Comparison of ENCODE assay signal across 1 cellular context in the genomic region with DNA sequence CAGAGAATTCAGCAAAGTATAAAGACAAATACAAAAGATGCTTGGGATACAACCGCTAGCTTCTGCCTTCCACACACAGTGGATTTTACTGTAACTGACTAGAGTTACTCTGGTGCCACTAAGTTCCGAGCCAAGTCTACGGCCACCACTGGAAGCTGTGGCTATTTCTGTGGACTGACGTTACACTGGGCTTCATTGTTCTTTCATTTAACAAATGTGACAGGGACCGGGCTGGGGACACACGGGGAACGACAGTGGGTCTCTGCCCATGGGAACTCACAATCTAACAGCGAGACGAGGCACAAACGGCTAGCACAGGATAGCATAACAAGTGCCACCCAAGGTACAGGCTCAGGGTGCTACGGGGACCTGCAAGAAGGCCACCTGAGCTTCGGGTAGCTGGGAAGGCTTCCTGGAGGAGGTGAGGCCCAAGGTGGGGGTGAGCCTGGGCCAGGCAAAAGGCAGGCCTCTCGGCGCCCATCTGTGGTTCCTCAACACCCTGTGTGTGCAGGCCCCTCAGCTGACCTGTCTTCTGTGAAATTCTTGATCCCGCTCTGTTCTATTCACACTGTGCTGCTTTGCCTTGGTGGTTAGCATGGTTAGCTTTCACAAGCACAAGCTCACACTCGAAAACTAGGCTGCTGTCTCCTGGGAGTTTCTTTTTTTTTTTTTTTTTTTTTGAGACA.
TF ChIP-seq lines count a peak whose summit lies in the region.

No MANE protein-coding gene starts in this region.

TF ChIP-seq in H1, 55 proteins besides CTCF, POLR2A, EP300 and RAD21:
- 0 out of 2 replicates have a peak, but pooled peaks have one; percentile 43 for TF ChIP-seq POLR2AphosphoS5 (IDR thresholded peaks at IDR 0.05; ENCODE audit: low read depth, low read length)
- no peak for TF ChIP-seq HDAC6 (IDR thresholded peaks at IDR 0.05; ENCODE audit: low read depth, low read length)
